30 cellular contexts compared by ENCODE assay signal in the genomic region with DNA sequence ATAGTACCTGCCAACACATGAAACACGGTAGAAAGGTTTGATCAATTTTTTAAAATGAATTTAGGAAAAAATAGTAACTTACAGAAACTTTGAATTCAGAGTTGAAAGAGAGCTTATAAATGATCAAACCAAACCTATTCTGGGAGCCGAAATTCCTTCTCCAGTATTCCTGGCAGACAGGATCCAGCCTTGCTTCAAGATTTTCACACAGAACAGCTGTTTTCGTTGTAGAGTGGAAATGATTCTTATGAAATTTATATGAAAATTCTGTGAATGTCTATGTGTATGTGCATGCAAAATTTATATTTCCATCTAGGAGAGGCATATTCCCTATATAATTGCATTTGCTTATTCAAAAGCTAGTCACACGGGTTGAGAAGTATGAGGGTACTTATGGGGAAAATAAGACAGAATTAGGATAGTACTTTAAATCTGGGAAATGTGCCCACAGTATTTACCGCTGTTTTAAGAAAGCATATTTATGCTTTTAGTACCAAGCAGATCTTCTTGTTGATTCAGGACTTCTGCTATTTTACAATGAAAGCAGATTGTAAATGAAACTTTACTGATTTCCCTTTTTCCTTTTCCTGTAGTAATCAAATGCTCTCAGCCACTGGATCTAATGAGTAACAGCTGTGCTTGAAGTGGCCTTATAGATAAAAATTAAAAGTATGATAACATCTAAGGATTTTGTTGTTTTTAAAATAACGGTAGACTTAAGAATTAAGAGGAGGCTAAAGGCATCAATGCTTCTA. TPM values are rescaled to one million over a fixed set of nuclear protein-coding genes. Genes with fewer than 3 reads are reported as not detected.
DNase-seq lines count a peak whose midpoint lies in the region; ATAC-seq and TF ChIP-seq lines count a peak whose summit lies in the region.
"Had no signal": no experiment of that assay in that cellular context is flagged by ENCODE, and none has a peak within 500 bp of the region (broad histone marks: within the 10 kb centered on the region; RNA-seq: fewer than 3 reads in every experiment).

No MANE protein-coding gene starts in this region.

- H3K4me1 Mint-ChIP-seq in CD8-positive, alpha-beta memory T cell = peaks cover 0 to 4% (median 0%) of the 10 kb centered on the region in 3 donors
- H3K4me1 Mint-ChIP-seq: activated CD4-positive, alpha-beta T cell treated with anti-CD3 and anti-CD28 coated beads, Interleukin-2, amount 10 ng/mL, durations not matched to agents 7 days and 5 days; activated naive CD8-positive, alpha-beta T cell treated with anti-CD3 and anti-CD28 coated beads, Interleukin-2, amount 10 ng/mL, durations not matched to agents 7 days and 5 days; endodermal cell had no signal

- H3K36me3 ChIP-seq in ascending aorta (no peaks in the 10 kb centered on the region), hepatocyte (replicated peaks; ENCODE audit: insufficient read depth, low read depth) (no peaks in the 10 kb centered on the region), thoracic aorta (no peaks in the 10 kb centered on the region), testis (ENCODE audit: low read depth, missing control alignments) (no peaks in the 10 kb centered on the region)
- no peaks in the 10 kb centered on the region for H3K36me3 ChIP-seq in CD8-positive, alpha-beta memory T cell (ENCODE audit: insufficient read depth, low read length)
- H3K36me3 ChIP-seq: BLaER1 treated with 17β-estradiol and CSF1 and Interleukin-3, amounts not matched to agents 10 nM and 100 nM; lower lobe of right lung; neural progenitor cell; Peyer's patch; prostate gland had no signal

- H3K4me3 Mint-ChIP-seq in CD8-positive, alpha-beta memory T cell = no peak overlapping the region
- H3K4me3 Mint-ChIP-seq: activated CD4-positive, alpha-beta T cell treated with anti-CD3 and anti-CD28 coated beads, Interleukin-2, amount 10 ng/mL, durations not matched to agents 7 days and 5 days; activated naive CD8-positive, alpha-beta T cell treated with anti-CD3 and anti-CD28 coated beads, Interleukin-2, amount 10 ng/mL, durations not matched to agents 7 days and 5 days; endodermal cell; neural progenitor cell had no signal

- intact Hi-C loops in Right ventricle myocardium superior (cut with DNase I) (no loop called here), Right ventricle myocardium inferior (cut with DNase I) (no loop called here), ascending aorta (cut with DNase I) (no loop called here), testis (cut with DNase I; ENCODE audit: low total_unique reads) (no loop called here)

- peaks cover 15 to 44% of the 10 kb centered on the region in 2 donors for H3K4me1 ChIP-seq in ascending aorta
- peaks cover 30% of the 10 kb centered on the region for H3K4me1 ChIP-seq in hepatocyte (ENCODE audit: insufficient read depth)
- peaks cover 48 to 81% of the 10 kb centered on the region in 2 donors for H3K4me1 ChIP-seq in thoracic aorta (ENCODE audit: control insufficient read depth in 1 of 2, low read depth in 2 of 2)
- no peaks in the 10 kb centered on the region for H3K4me1 ChIP-seq in CD8-positive, alpha-beta memory T cell (ENCODE audit: insufficient read depth, low read length)
- H3K4me1 ChIP-seq in testis = peaks cover 3% of the 10 kb centered on the region
- H3K4me1 ChIP-seq: body of pancreas, Peyer's patch, prostate gland had no signal

- CTCF ChIA-PET in CD8-positive, alpha-beta memory T cell (lab: Charles Lee) = no interaction called here

- H3K36me3 Mint-ChIP-seq in CD8-positive, alpha-beta memory T cell = no peaks in the 10 kb centered on the region
- H3K36me3 Mint-ChIP-seq: activated naive CD8-positive, alpha-beta T cell treated with anti-CD3 and anti-CD28 coated beads, Interleukin-2, amount 10 ng/mL, durations not matched to agents 7 days and 5 days; neural progenitor cell had no signal

- ATAC-seq in Right ventricle myocardium superior (ENCODE audit: poor library complexity) (peak; percentile 21), Right ventricle myocardium inferior (no peak), thoracic aorta (ENCODE audit: insufficient number of reproducible peaks, low FRiP score, low read depth) (no peak), HG02973 (IDR thresholded peaks at IDR 0.05; ENCODE audit: unreplicated experiment) (no peak)
- ATAC-seq: body of pancreas; lower lobe of right lung; stimulated activated naive CD8-positive, alpha-beta T cell treated with anti-CD3 and anti-CD28 coated beads, Interleukin-15, Interleukin-2, amounts not matched to agents 100 U/mL and 50 U/mL, for 24 hours had no signal

- no peaks in the 10 kb centered on the region for H3K9me2 ChIP-seq in hepatocyte (replicated peaks; ENCODE audit: insufficient read depth)

- H3K4me2 ChIP-seq in hepatocyte = peak overlapping the region; percentile 40
- H3K4me2 ChIP-seq: neural progenitor cell had no signal

- H3K9me3 Mint-ChIP-seq in CD8-positive, alpha-beta memory T cell = no peaks in the 10 kb centered on the region
- H3K9me3 Mint-ChIP-seq: activated CD4-positive, alpha-beta T cell treated with anti-CD3 and anti-CD28 coated beads, Interleukin-2, amount 10 ng/mL, durations not matched to agents 7 days and 5 days; activated naive CD8-positive, alpha-beta T cell treated with anti-CD3 and anti-CD28 coated beads, Interleukin-2, amount 10 ng/mL, durations not matched to agents 7 days and 5 days; endodermal cell; neural progenitor cell had no signal

- peaks cover 1 to 32% of the 10 kb centered on the region in 2 donors for H3K27me3 Mint-ChIP-seq in CD8-positive, alpha-beta memory T cell

- H3K27me3 ChIP-seq in ascending aorta (no peaks in the 10 kb centered on the region), hepatocyte (no peaks in the 10 kb centered on the region), thoracic aorta (replicated peaks; ENCODE audit: insufficient read depth) (no peaks in the 10 kb centered on the region), testis (no peaks in the 10 kb centered on the region)
- no peaks in the 10 kb centered on the region for H3K27me3 ChIP-seq in CD8-positive, alpha-beta memory T cell (ENCODE audit: insufficient read depth, low read length, poor library complexity, severe bottlenecking)
- H3K27me3 ChIP-seq: BLaER1 treated with 17β-estradiol and CSF1 and Interleukin-3, amounts not matched to agents 10 nM and 100 nM; body of pancreas; neural progenitor cell; Peyer's patch had no signal

- TF ChIP-seq CTCF in ascending aorta (IDR thresholded peaks at IDR 0.05) (no peak), hepatocyte (IDR thresholded peaks at IDR 0.05; ENCODE audit: poor library complexity) (no peak), thoracic aorta (IDR thresholded peaks at IDR 0.05) (no peak), testis (IDR thresholded peaks at IDR 0.05) (no peak)

- WGBS in hepatocyte (ENCODE audit: low lambda C conversion rate, missing lambda C conversion rate) = 60% methylated on average over 6 of the region's 6 CpGs
- 57 to 59% methylated on average over 6 of the region's 6 CpGs for WGBS in testis, 2 donors

- H3K27ac ChIP-seq in ascending aorta (peak overlapping the region; percentile 54 to 79), hepatocyte (peak overlapping the region; percentile 8), thoracic aorta (peak overlapping the region; percentile 58 to 85), testis (peak overlapping the region in 1 of 2 donors; percentile 55)
- H3K27ac ChIP-seq in CD8-positive, alpha-beta memory T cell (ENCODE audit: low read depth, low read length) = no peak overlapping the region
- H3K27ac ChIP-seq: BLaER1 treated with 17β-estradiol and CSF1 and Interleukin-3, amounts not matched to agents 10 nM and 100 nM; body of pancreas; HL-60; lower lobe of right lung; neural progenitor cell; Peyer's patch; prostate gland; VCaP had no signal

- DNase-seq in Right ventricle myocardium superior (no peak), Right ventricle myocardium inferior (ENCODE audit: missing footprints) (no peak), ascending aorta (ENCODE audit: low spot score in 2 of 2) (no peak), hepatocyte (ENCODE audit: low spot score) (no peak), thoracic aorta (ENCODE audit: low spot score) (no peak), testis (no peak)
- no peak for DNase-seq in CD8-positive, alpha-beta memory T cell
- DNase-seq: activated CD4-positive, alpha-beta T cell treated with anti-CD3 and anti-CD28 coated beads, Interleukin-2, amount 10 ng/mL, durations not matched to agents 7 days and 5 days; activated CD8-positive, alpha-beta memory T cell treated with anti-CD3 and anti-CD28 coated beads, Interleukin-2, amount 50 U/mL, for 4 hours; activated naive CD8-positive, alpha-beta T cell treated with anti-CD3 and anti-CD28 coated beads, Interleukin-2, amount 10 ng/mL, durations not matched to agents 7 days and 5 days; body of pancreas; cortex of kidney; endodermal cell; hypothalamus; lower lobe of right lung; NCI-H1417; NCI-H2081 treated with DMSO at 0.1 percent for 48 hours; NK-92 treated with Interleukin-12 subunit alpha and Interleukin-12 subunit beta, amount 100 ng/mL, for 24 hours; Peyer's patch; stimulated activated CD4-positive, alpha-beta T cell treated with anti-CD3 and anti-CD28 coated beads, Interleukin-4, amount 100 ng/mL, for 4 hours; stimulated activated naive CD8-positive, alpha-beta T cell treated with anti-CD3 and anti-CD28 coated beads, Interleukin-15, Interleukin-2, amounts not matched to agents 100 U/mL and 50 U/mL, for 24 hours; T-helper 2 cell; trophoblast cell had no signal

- peaks cover under 1% of the 10 kb centered on the region for H3K79me2 ChIP-seq in hepatocyte

- peaks cover 6% of the 10 kb centered on the region for H4K20me1 ChIP-seq in hepatocyte (ENCODE audit: insufficient read depth, poor library complexity, severe bottlenecking)
- H4K20me1 ChIP-seq: BLaER1 treated with 17β-estradiol and CSF1 and Interleukin-3, amounts not matched to agents 10 nM and 100 nM had no signal

- POLR2A ChIA-PET in CD8-positive, alpha-beta memory T cell (lab: Charles Lee) = no interaction called here

- H2AFZ ChIP-seq in hepatocyte = no peak overlapping the region
- H2AFZ ChIP-seq: neural progenitor cell had no signal

- H3K9me3 ChIP-seq in ascending aorta (no peaks in the 10 kb centered on the region), hepatocyte (ENCODE audit: low read depth) (no peaks in the 10 kb centered on the region), thoracic aorta (no peaks in the 10 kb centered on the region), testis (no peaks in the 10 kb centered on the region)
- no peaks in the 10 kb centered on the region for H3K9me3 ChIP-seq in CD8-positive, alpha-beta memory T cell (ENCODE audit: low read length)
- H3K9me3 ChIP-seq: BLaER1 treated with 17β-estradiol and CSF1 and Interleukin-3, amounts not matched to agents 10 nM and 100 nM; body of pancreas; lower lobe of right lung; Peyer's patch; prostate gland had no signal

- peak overlapping the region in 1 of 2 donors; percentile 22 for H3K4me3 ChIP-seq in ascending aorta
- H3K4me3 ChIP-seq in hepatocyte = no peak overlapping the region
- peak overlapping the region; percentile 24 for H3K4me3 ChIP-seq in thoracic aorta
- no peak overlapping the region for H3K4me3 ChIP-seq in CD8-positive, alpha-beta memory T cell (ENCODE audit: low read length)
- H3K4me3 ChIP-seq in testis = no peak overlapping the region
- H3K4me3 ChIP-seq: BLaER1 treated with 17β-estradiol and CSF1 and Interleukin-3, amounts not matched to agents 10 nM and 100 nM; body of pancreas; lower lobe of right lung; neural progenitor cell; Peyer's patch; prostate gland had no signal

- TF ChIP-seq POLR2A in testis (IDR thresholded peaks at IDR 0.05) = no peak

- no peak overlapping the region for H3K27ac Mint-ChIP-seq in CD8-positive, alpha-beta memory T cell
- H3K27ac Mint-ChIP-seq: activated CD4-positive, alpha-beta T cell treated with anti-CD3 and anti-CD28 coated beads, Interleukin-2, amount 10 ng/mL, durations not matched to agents 7 days and 5 days; activated naive CD8-positive, alpha-beta T cell treated with anti-CD3 and anti-CD28 coated beads, Interleukin-2, amount 10 ng/mL, durations not matched to agents 7 days and 5 days; endodermal cell; neural progenitor cell had no signal

RNA-seq across cellular contexts. Expression of a gene that starts 30.4 kb away (rescaled TPM):
- 35.8 TPM for total RNA-seq in Right ventricle myocardium superior
- total RNA-seq in Right ventricle myocardium inferior = 46.3 TPM
- total RNA-seq in ascending aorta = 123 TPM
- 41.5 and 42.3 TPM in 2 replicates for total RNA-seq in hepatocyte
- polyA plus RNA-seq in hepatocyte = 9.8 and 11.0 TPM in 2 replicates
- 100 to 1,000 TPM in 1 of 2 donors, 10 to 100 TPM in 1; 66.6 to 171 TPM for total RNA-seq in thoracic aorta
- total RNA-seq in CD8-positive, alpha-beta memory T cell = not detected
- not detected for polyA plus RNA-seq in CD8-positive, alpha-beta memory T cell
- total RNA-seq in testis = 10 to 100 TPM; 26.3 to 28.5 TPM
- polyA plus RNA-seq in testis (ENCODE audit: insufficient read depth, low read depth, low replicate concordance) = 74.8 TPM
- total RNA-seq: activated CD4-positive, alpha-beta T cell treated with anti-CD3 and anti-CD28 coated beads, Interleukin-2, amount 10 ng/mL, durations not matched to agents 7 days and 5 days; activated naive CD8-positive, alpha-beta T cell treated with anti-CD3 and anti-CD28 coated beads, Interleukin-2, amount 10 ng/mL, durations not matched to agents 7 days and 5 days; endodermal cell; NCI-H460 had no signal

Comparison
In these comparisons a context has a peak if more than half of its experiments do, and no peak if none do; other contexts are left out.
1. RNA of a gene that starts 30.4 kb away (total RNA-seq): 66.6 to 171 TPM in thoracic aorta, 123 TPM in ascending aorta (single experiment), 46.3 TPM in Right ventricle myocardium inferior (single experiment), 41.5 to 42.3 TPM in hepatocyte, 35.8 TPM in Right ventricle myocardium superior (single experiment) and 26.3 to 28.5 TPM in testis; not detected in CD8-positive, alpha-beta memory T cell; every median in the first group is over 10 times any median in the second.